ENCODE assay signal across 17 cellular contexts in the genomic region with DNA sequence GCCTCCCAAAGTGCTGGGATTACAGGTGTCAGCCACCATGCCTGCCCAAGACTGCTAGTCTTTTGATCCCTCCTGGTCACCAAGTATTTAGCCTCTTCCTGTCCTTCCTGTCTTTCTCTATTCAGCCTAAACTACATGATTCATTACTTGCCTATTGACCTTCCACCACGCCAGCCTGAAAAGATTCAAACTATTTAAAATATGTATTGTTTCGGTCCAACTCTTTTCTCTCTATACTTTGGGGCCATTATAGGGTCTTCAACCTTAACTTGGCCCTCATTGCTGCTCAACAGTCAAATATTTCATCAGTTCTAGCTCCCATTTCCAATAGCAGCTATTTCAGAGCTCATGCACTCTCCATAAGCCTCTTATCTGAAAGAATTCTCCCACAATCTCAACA.
DNase-seq lines count a peak whose midpoint lies in the region; ATAC-seq, FAIRE-seq and TF ChIP-seq lines count a peak whose summit lies in the region.
"Had no signal": no experiment of that assay in that cellular context is flagged by ENCODE, and none has a peak within 500 bp of the region (broad histone marks: within the 10 kb centered on the region; RNA-seq: fewer than 3 reads in every experiment).

No MANE protein-coding gene starts in this region.

- H3K4me3 ChIP-seq in AG10803 (ENCODE audit: low read length) (no peak overlapping the region), astrocyte of the spinal cord (ENCODE audit: low read depth, low read length) (no peak overlapping the region), MG63 (no peak overlapping the region)
- H3K4me3 ChIP-seq: GM23248 had no signal

- no peaks in the 10 kb centered on the region for H3K27me3 ChIP-seq in MG63

- no peak for ATAC-seq in GM21367 (IDR thresholded peaks at IDR 0.05; ENCODE audit: unreplicated experiment)
- ATAC-seq in HG02642 (IDR thresholded peaks at IDR 0.05; ENCODE audit: poor library complexity, unreplicated experiment): no peak
- ATAC-seq: activated CD8-positive, alpha-beta T cell treated with anti-CD3 and anti-CD28 coated beads for 36 hours; left ventricle myocardium superior had no signal

- peak; percentile 77 for FAIRE-seq in HTR-8/SVneo (lab: Jason Lieb, UNC)
- FAIRE-seq: endometrium had no signal

- H3K36me3 ChIP-seq in MG63: no peaks in the 10 kb centered on the region; the same call in 1 of the 2 replicates

- DNase-seq in AG10803 (ENCODE audit: low read depth): peak; percentile 72
- no peak for DNase-seq in HTR-8/SVneo (ENCODE audit: insufficient read length, low spot score)
- peak; percentile 72 for DNase-seq in astrocyte of the spinal cord (ENCODE audit: low read depth, low spot score)
- peak; percentile 70 to 81 for DNase-seq in lung microvascular endothelial cell (ENCODE audit: low read depth in 2 of 2)
- no peak for DNase-seq in NCI-H1930 (lab: John Stamatoyannopoulos, UW)
- no peak for DNase-seq in MG63
- DNase-seq: activated CD8-positive, alpha-beta T cell treated with anti-CD3 and anti-CD28 coated beads for 36 hours; central memory CD4-positive, alpha-beta T cell; GM23248; left ventricle myocardium superior; NCI-H1105 treated with DMSO at 0.1 percent for 48 hours; stimulated activated CD4-positive, alpha-beta T cell treated with anti-CD3 and anti-CD28 coated beads, Interleukin-4, amount 100 ng/mL, for 24 hours; stimulated activated CD8-positive, alpha-beta memory T cell treated with anti-CD3 and anti-CD28 coated beads, Interleukin-4, amount 100 ng/mL, for 48 hours; T-helper 1 cell had no signal

- H3K9me3 ChIP-seq in MG63: no peaks in the 10 kb centered on the region; the same call in 1 of the 2 replicates

- in situ Hi-C loops in astrocyte of the spinal cord (cut with HindIII; ENCODE audit: low sequenced_read_pairs): no loop called here

- no peak for TF ChIP-seq CTCF in AG10803 (conservative IDR thresholded peaks at IDR 0.05; ENCODE audit: low read length)
- no peak for TF ChIP-seq CTCF in astrocyte of the spinal cord (IDR thresholded peaks at IDR 0.05; ENCODE audit: low read depth, low read length)

Comparison
In these comparisons a context has a peak if more than half of its experiments do, and no peak if none do; other contexts are left out.
1. DNase-seq: peak in AG10803 (single experiment), astrocyte of the spinal cord (single experiment) and lung microvascular endothelial cell (2 of 2); none in HTR-8/SVneo (single experiment), NCI-H1930 (0 of 2) and MG63 (single experiment).